In genomic region chr10:19638873-19639233, GRCh38 we compare ENCODE assay signal across 11 cellular contexts.
DNase-seq lines count a peak whose midpoint lies in the region; ATAC-seq, FAIRE-seq and TF ChIP-seq lines count a peak whose summit lies in the region.
"Had no signal": no experiment of that assay in that cellular context is flagged by ENCODE, and none has a peak within 500 bp of the region (broad histone marks: within the 10 kb centered on the region; RNA-seq: fewer than 3 reads in every experiment).

No MANE protein-coding gene starts in this region.

- no peak for FAIRE-seq in RCC 7860 (lab: Jason Lieb, UNC)

- peak overlapping the region; percentile 94 for H2AFZ ChIP-seq in ACC112 (ENCODE audit: low read length, unreplicated experiment)
- no peak overlapping the region for H2AFZ ChIP-seq in OCI-LY1 (ENCODE audit: low read length)

- H4K20me1 ChIP-seq in OCI-LY1 (ENCODE audit: insufficient read depth, low read length): no peaks in the 10 kb centered on the region

- H3K9me3 ChIP-seq in OCI-LY1 (ENCODE audit: low read length): no peaks in the 10 kb centered on the region

- H3K4me2 ChIP-seq in OCI-LY1 (ENCODE audit: low read length): peak overlapping the region; percentile 34; the same call in 1 of the 2 replicates

- TF ChIP-seq CTCF in OCI-LY1 (IDR thresholded peaks at IDR 0.05; ENCODE audit: low read length) (no peak), fibroblast of mammary gland (conservative IDR thresholded peaks at IDR 0.05; ENCODE audit: control insufficient read depth, insufficient read depth, low read depth, low read length) (no peak), nephron (IDR thresholded peaks at IDR 0.05; ENCODE audit: unreplicated experiment in 3 of 3) (no peak)

- H3K4me1 ChIP-seq in ACC112 (ENCODE audit: control insufficient read depth, insufficient read depth, low read length, unreplicated experiment): peaks cover 5% of the 10 kb centered on the region
- H3K4me1 ChIP-seq in OCI-LY1 (ENCODE audit: insufficient read depth, low read length, severe bottlenecking): no peaks in the 10 kb centered on the region

- no peaks in the 10 kb centered on the region for H3K27me3 Mint-ChIP-seq in nephron (ENCODE audit: low read depth)

- peak overlapping the region; percentile 81 for H3K27ac ChIP-seq in ACC112 (ENCODE audit: low read depth, low read length)
- H3K27ac ChIP-seq in OCI-LY1 (ENCODE audit: low read depth, low read length, poor library complexity, severe bottlenecking): no peak overlapping the region
- H3K27ac ChIP-seq: C4-2B had no signal

- peak overlapping the region; percentile 23 to 75 (median 64) for H3K4me3 Mint-ChIP-seq in nephron

- ATAC-seq in GM21447 (IDR thresholded peaks at IDR 0.05; ENCODE audit: unreplicated experiment): no peak

- no peaks in the 10 kb centered on the region for H3K79me2 ChIP-seq in ACC112 (ENCODE audit: control insufficient read depth, insufficient read depth, low read length, unreplicated experiment)
- no peaks in the 10 kb centered on the region for H3K79me2 ChIP-seq in OCI-LY1 (ENCODE audit: insufficient read depth, low read length)

- H3K36me3 ChIP-seq in ACC112 (ENCODE audit: insufficient read depth, low read length) (no peaks in the 10 kb centered on the region), OCI-LY1 (ENCODE audit: insufficient read depth, low read length) (no peaks in the 10 kb centered on the region)

- peak overlapping the region; percentile 77 to 88 (median 88) for H3K27ac Mint-ChIP-seq in nephron

- H3K9me2 ChIP-seq in OCI-LY1 (ENCODE audit: low read depth, low read length): no peaks in the 10 kb centered on the region

- H3K36me3 Mint-ChIP-seq in nephron (ENCODE audit: low read depth): no peaks in the 10 kb centered on the region

- no peak overlapping the region for H3K9ac ChIP-seq in OCI-LY1 (ENCODE audit: low read length)

- H3F3A ChIP-seq in OCI-LY1 (ENCODE audit: insufficient read depth, low read length): no peaks in the 10 kb centered on the region

- peak overlapping the region; percentile 71 for H3K4me3 ChIP-seq in ACC112 (ENCODE audit: low read depth, low read length)
- peak overlapping the region; percentile 39 for H3K4me3 ChIP-seq in OCI-LY1 (ENCODE audit: low read depth, low read length, poor library complexity, severe bottlenecking)
- peak overlapping the region; percentile 29 for H3K4me3 ChIP-seq in fibroblast of mammary gland (ENCODE audit: control insufficient read depth, low read depth, low read length)

- peaks cover 19% of the 10 kb centered on the region for H3K4me1 Mint-ChIP-seq in nephron

- H3K9me3 Mint-ChIP-seq in nephron: no peaks in the 10 kb centered on the region

- DNase-seq in fibroblast of mammary gland (ENCODE audit: low read depth) (no peak), RCC 7860 (ENCODE audit: low spot score) (no peak), NCI-H2196 (lab: John Stamatoyannopoulos, UW; ENCODE audit: unreplicated experiment) (no peak)
- DNase-seq in stimulated activated CD4-positive, alpha-beta T cell treated with anti-CD3 and anti-CD28 coated beads, Interleukin-4, amount 100 ng/mL, for 1 hour: no peak
- DNase-seq: activated CD8-positive, alpha-beta memory T cell treated with anti-CD3 and anti-CD28 coated beads, Interleukin-2, amount 50 U/mL, for 4 hours; NCI-H1417 had no signal

- H3K27me3 ChIP-seq in ACC112 (ENCODE audit: insufficient read depth, low read length) (no peaks in the 10 kb centered on the region), OCI-LY1 (ENCODE audit: insufficient read depth, low read length) (no peaks in the 10 kb centered on the region)
